Comparison of ENCODE assay signal across 29 cellular contexts in the genomic region with DNA sequence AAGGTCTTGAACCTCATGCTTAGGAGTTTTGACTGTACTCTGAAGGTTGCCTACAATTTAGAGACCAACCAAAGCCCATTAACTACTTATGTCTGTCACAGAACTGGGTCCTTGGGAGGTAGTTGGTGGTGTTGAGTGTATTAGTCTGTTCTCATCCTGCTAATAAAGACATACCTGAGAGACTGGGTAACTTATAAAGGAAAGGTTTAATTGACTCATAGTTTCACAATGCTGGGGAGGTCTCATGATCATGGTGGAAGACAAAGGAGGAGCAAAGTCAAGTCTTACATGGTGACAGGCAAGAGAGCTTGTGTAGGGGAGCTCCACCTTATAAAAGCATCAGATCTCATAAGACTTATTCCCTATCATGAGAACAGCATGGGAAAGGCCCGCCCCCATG.
"Had no signal": no experiment of that assay in that cellular context is flagged by ENCODE, and none has a peak within 500 bp of the region (broad histone marks: within the 10 kb centered on the region; RNA-seq: fewer than 3 reads in every experiment).

No MANE protein-coding gene starts in this region.

- H3K4me3 ChIP-seq: left lung, lower lobe of right lung, neural progenitor cell, ovary, skin epidermis, stomach, testis, thyroid gland, transverse colon, upper lobe of left lung, vagina had no signal

- H3K27ac Mint-ChIP-seq: mesothelial cell of epicardium, naive B cell, natural killer cell, nephron progenitor cell, neural progenitor cell, progenitor cell of endocrine pancreas had no signal

- FAIRE-seq: keratinocyte had no signal

- ATAC-seq: left colon, left lung, lower lobe of right lung, right cardiac atrium, sciatic nerve had no signal

- DNase-seq: hippocampal formation; kidney glomerular epithelial cell; left colon; left lung; lower lobe of right lung; mesendoderm; naive B cell; natural killer cell; nephron progenitor cell; ovary; retina; right cardiac atrium; stimulated activated CD4-positive, alpha-beta T cell treated with anti-CD3 and anti-CD28 coated beads, Interleukin-12 subunit alpha, Interleukin-12 subunit beta, amount 100 ng/mL, for 4 hours; stimulated activated CD4-positive, alpha-beta T cell treated with anti-CD3 and anti-CD28 coated beads, Interleukin-15, amount 100 ng/mL, for 24 hours; stimulated activated CD4-positive, alpha-beta T cell treated with anti-CD3 and anti-CD28 coated beads, Interleukin-2, amount 100 ng/mL, for 24 hours; stimulated activated CD4-positive, alpha-beta T cell treated with anti-CD3 and anti-CD28 coated beads, Interleukin-4, amount 100 ng/mL, for 1 hour; stimulated activated naive CD4-positive, alpha-beta T cell; stomach; testis; thyroid gland; transverse colon; upper lobe of left lung had no signal

- H3K4me3 Mint-ChIP-seq: mesothelial cell of epicardium, naive B cell, natural killer cell, nephron progenitor cell, neural progenitor cell had no signal

- H3K27me3 ChIP-seq: neural progenitor cell, ovary, stomach, testis, thyroid gland, upper lobe of left lung, vagina had no signal

- H3K9me3 Mint-ChIP-seq: mesothelial cell of epicardium, natural killer cell, nephron progenitor cell had no signal

- H3K36me3 Mint-ChIP-seq: mesothelial cell of epicardium, naive B cell, natural killer cell, neural progenitor cell had no signal

- H3K27ac ChIP-seq: left lung, lower lobe of right lung, neural progenitor cell, ovary, skin epidermis, stomach, testis, thyroid gland, transverse colon, upper lobe of left lung, vagina had no signal

- H3K36me3 ChIP-seq: left lung, lower lobe of right lung, neural progenitor cell, ovary, stomach, thyroid gland, transverse colon, upper lobe of left lung, vagina had no signal
